In the genomic region with DNA sequence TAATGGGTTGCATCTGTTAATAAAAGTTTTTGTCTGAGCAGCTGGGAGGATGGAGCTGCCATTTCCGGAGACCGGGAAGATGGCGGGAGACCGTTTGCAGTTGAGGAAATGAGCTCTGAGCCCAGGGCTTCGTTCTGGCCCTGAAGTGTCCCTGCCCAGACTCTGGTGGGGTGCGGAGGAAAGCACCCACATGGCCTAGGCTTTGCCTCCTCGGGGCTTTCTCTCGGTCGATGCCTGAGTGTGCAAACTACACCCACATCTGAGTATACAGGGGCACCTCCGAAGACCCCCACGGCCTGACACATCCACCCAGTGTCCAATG, we compare ENCODE assay signal across 8 cellular contexts. TPM values are rescaled to one million over a fixed set of nuclear protein-coding genes. Genes with fewer than 3 reads are reported as not detected.
DNase-seq lines count a peak whose midpoint lies in the region; ATAC-seq, FAIRE-seq and TF ChIP-seq lines count a peak whose summit lies in the region.

No MANE protein-coding gene starts in this region.

- H3K27me3 ChIP-seq in K562 (ENCODE audit: control insufficient read depth in 2 of 2, insufficient read depth in 2 of 2, low read length in 2 of 2) (peaks cover 8 to 14% of the 10 kb centered on the region in 2 experiments; a peak in 4 of 5 replicates), mononuclear cell (ENCODE audit: insufficient read depth, low read length) (peaks cover 16% of the 10 kb centered on the region)

- H4K20me1 ChIP-seq in K562 (replicated peaks; ENCODE audit: control insufficient read depth, insufficient read depth, low read length) = peaks cover 2% of the 10 kb centered on the region; the same call in 1 of the 2 replicates

- H3K9me3 ChIP-seq in K562 (replicated peaks; ENCODE audit: control insufficient read depth, insufficient read depth, low read depth, low read length) (no peaks in the 10 kb centered on the region), mononuclear cell (ENCODE audit: low read depth, low read length) (no peaks in the 10 kb centered on the region)

- no peaks in the 10 kb centered on the region for H3K79me2 ChIP-seq in K562 (ENCODE audit: control insufficient read depth, insufficient read depth, low read length)

- H3K4me1 ChIP-seq in K562 (replicated peaks in 1 of 2; ENCODE audit: control insufficient read depth in 2 of 2, insufficient read depth in 2 of 2, low read length in 2 of 2) = peaks cover 11 to 26% of the 10 kb centered on the region in 2 experiments
- H3K4me1 ChIP-seq in mononuclear cell (ENCODE audit: insufficient read depth, low read length) = peaks cover 22% of the 10 kb centered on the region

- in situ Hi-C loops in K562 (cut with MboI) = loop anchor here (5.0 kb wide), 2 partner anchors 74 to 254 kb away; no protein-coding TSS in a partner anchor

- peak overlapping the region; percentile 63 for H3K27ac ChIP-seq in K562 (ENCODE audit: extremely low read depth, low read depth, low read length)

- no TSS peak for BruUV-seq in K562 (replicated peaks; lab: Mats Ljungman, UMichigan)

- TF ChIP-seq POLR2A in K562 (conservative IDR thresholded peaks at IDR 0.05) = no peak

- intact Hi-C loops in K562 (cut with micrococcal nuclease) = loop anchor here (5.0 kb wide), 1 partner anchor 34 kb away; no protein-coding TSS in a partner anchor

- H3K4me2 ChIP-seq in K562 (ENCODE audit: insufficient read depth, low read length) = peak overlapping the region; percentile 73

- DNase-seq in K562 (ENCODE audit: extremely low read depth in 1 of 4, low spot score in 3 of 4) (no peak), NCI-H1048 (lab: John Stamatoyannopoulos, UW) (no peak), NCI-H2029 treated with DMSO at 0.1 percent for 48 hours (lab: John Stamatoyannopoulos, UW) (no peak), KG1 (lab: John Stamatoyannopoulos, UW) (no peak)
- no peak for DNase-seq in central memory CD4-positive, alpha-beta T cell

- POLR2A ChIA-PET in K562 (lab: Yijun Ruan, JAX) = interaction anchor here (0.7 to 1.1 kb wide), 3 partner anchors 78 to 246 kb away, joined by 3 read pairs; no protein-coding TSS in a partner anchor

- no peaks in the 10 kb centered on the region for H3K36me3 ChIP-seq in K562 (ENCODE audit: control insufficient read depth, insufficient read depth, low read length)

- ATAC-seq in GM18907 (IDR thresholded peaks at IDR 0.05; ENCODE audit: unreplicated experiment) (peak; percentile 32), HG03066 (IDR thresholded peaks at IDR 0.05; ENCODE audit: low read depth, unreplicated experiment) (peak; percentile 18), K562 (peak; percentile 3; the same call in 2 of the 3 replicates)

- no peak for TF ChIP-seq RAD21 in K562 (CRISPR knock-in tag; conservative IDR thresholded peaks at IDR 0.05 in 1 of 2, IDR thresholded peaks at IDR 0.05 in 1 of 2)

- H2AFZ ChIP-seq in K562 (ENCODE audit: low read depth, low read length) = peak overlapping the region; percentile 83

- no peak for TF ChIP-seq CTCF in K562 (IDR thresholded peaks at IDR 0.05 in 2 of 3, conservative IDR thresholded peaks at IDR 0.05 in 1 of 3; ENCODE audit: insufficient read depth in 2 of 3, low read depth in 1 of 3, low read length in 3 of 3)

- H3K9ac ChIP-seq in K562 (ENCODE audit: insufficient read depth in 1 of 2, low read depth in 2 of 2, low read length in 2 of 2) = peak overlapping the region; percentile 70 to 90; a peak in 3 of 4 replicates

- H3K4me3 ChIP-seq in K562 (peak overlapping the region; percentile 33; the same call in 1 of the 2 replicates), mononuclear cell (ENCODE audit: low read length) (peak overlapping the region; percentile 52)

- H3K9me1 ChIP-seq in K562 (ENCODE audit: control insufficient read depth, insufficient read depth, low read length) = no peaks in the 10 kb centered on the region

- WGBS in K562 (ENCODE audit: insufficient coverage, low coverage, missing lambda C conversion rate) = 42% methylated on average over 11 of the region's 11 CpGs

- peak; percentile 55 for FAIRE-seq in K562 (lab: Jason Lieb, UNC)

- CTCF ChIA-PET in K562 (lab: Yijun Ruan, JAX; ENCODE audit: low intra/inter-chr PET ratio) = interaction anchor here (1.9 kb wide), 1 partner anchor 76 kb away, joined by 25 read pairs; no protein-coding TSS in a partner anchor

- no peak for TF ChIP-seq EP300 in K562 (IDR thresholded peaks at IDR 0.05; ENCODE audit: low read length)

RNA-seq across cellular contexts. Expression of a gene that starts 15.6 kb away (rescaled TPM):
- not detected in 2 replicates for total RNA-seq in K562 (2011; cell fraction: chromatin; rRNA removed; ENCODE audit: low replicate concordance)
- not detected in 2 replicates for total RNA-seq in K562 (2011; cell fraction: nucleolus; rRNA removed)
- total RNA-seq in K562 (2011; cell fraction: nucleoplasm; rRNA removed) = not detected in 2 replicates
- total RNA-seq in K562 (2014; rRNA removed) = not detected in 2 replicates
- total RNA-seq in K562 (2014; rRNA removed; fragmentation: Illumina TruSeq; extraction: Trizol) = not detected in 2 replicates
- not detected in 2 replicates for total RNA-seq in K562 (2015; rRNA removed; fragmentation: Illumina TruSeq; extraction: Trizol)
- not detected in 2 replicates for total RNA-seq in K562 (2021)
- polyA plus RNA-seq in K562 (2011; rRNA removed) = not detected in 2 replicates
- polyA plus RNA-seq in K562 (2011; cell fraction: cytosol; rRNA removed) = not detected in 2 replicates
- polyA plus RNA-seq in K562 (2011; cell fraction: nucleus; rRNA removed) = not detected in 2 replicates
- not detected in 2 replicates for polyA plus RNA-seq in K562 (2012)
- not detected in 2 replicates for polyA plus RNA-seq in K562 (2014; fragmentation: Illumina TruSeq; extraction: Trizol)
- not detected for polyA plus RNA-seq in K562 (2014; fragmentation: Nextera tagmentation; extraction: Ambion mirVana)
- not detected in 2 replicates for polyA plus RNA-seq in K562 (2014; rRNA removed)
- polyA minus RNA-seq in K562 (2011; rRNA and poly(A)+ RNA removed) = not detected in 2 replicates
- not detected in 2 replicates for polyA minus RNA-seq in K562 (2011; cell fraction: cytosol; rRNA and poly(A)+ RNA removed)
- polyA minus RNA-seq in K562 (2011; cell fraction: nucleus; rRNA and poly(A)+ RNA removed) = not detected in 2 replicates
- not detected for total RNA-seq in mononuclear cell

RNA-seq across cellular contexts. Expression of a gene that starts 44.6 kb away (rescaled TPM):
- total RNA-seq in K562 (2011; cell fraction: chromatin; rRNA removed; ENCODE audit: low replicate concordance) = 4.2 and 15.2 TPM in 2 replicates
- 11.3 and 15.2 TPM in 2 replicates for total RNA-seq in K562 (2011; cell fraction: nucleolus; rRNA removed)
- 7.3 TPM in 2 replicates for total RNA-seq in K562 (2011; cell fraction: nucleoplasm; rRNA removed)
- total RNA-seq in K562 (2014; rRNA removed) (3.6 and 4.2 TPM in 2 replicates), K562 (2014; rRNA removed; fragmentation: Illumina TruSeq; extraction: Trizol) (1.9 and 2.4 TPM in 2 replicates), K562 (2015; rRNA removed; fragmentation: Illumina TruSeq; extraction: Trizol) (4.6 and 6.0 TPM in 2 replicates), K562 (2021) (5.9 and 6.1 TPM in 2 replicates), mononuclear cell (0.10 TPM)
- polyA plus RNA-seq in K562 (2011; rRNA removed) (3.0 and 5.5 TPM in 2 replicates), K562 (2014; fragmentation: Illumina TruSeq; extraction: Trizol) (4.6 and 4.8 TPM in 2 replicates), K562 (2014; fragmentation: Nextera tagmentation; extraction: Ambion mirVana) (under 1 TPM; 0.75 to 0.88 TPM), K562 (2014; rRNA removed) (4.5 and 6.0 TPM in 2 replicates)
- 5.1 and 5.3 TPM in 2 replicates for polyA plus RNA-seq in K562 (2011; cell fraction: cytosol; rRNA removed)
- polyA plus RNA-seq in K562 (2011; cell fraction: nucleus; rRNA removed) = 13.5 and 15.3 TPM in 2 replicates
- polyA plus RNA-seq in K562 (2012) = 4.7 and 8.9 TPM in 2 replicates
- polyA minus RNA-seq in K562 (2011; rRNA and poly(A)+ RNA removed) = 1.4 and 1.6 TPM in 2 replicates
- 1.4 and 4.5 TPM in 2 replicates for polyA minus RNA-seq in K562 (2011; cell fraction: cytosol; rRNA and poly(A)+ RNA removed)
- 4.6 and 7.6 TPM in 2 replicates for polyA minus RNA-seq in K562 (2011; cell fraction: nucleus; rRNA and poly(A)+ RNA removed)

RNA-seq across cellular contexts. Expression of a gene that starts 44.6 kb away (rescaled TPM):
- 61.5 and 146 TPM in 2 replicates for total RNA-seq in K562 (2011; cell fraction: chromatin; rRNA removed; ENCODE audit: low replicate concordance)
- 72.1 and 79.4 TPM in 2 replicates for total RNA-seq in K562 (2011; cell fraction: nucleolus; rRNA removed)
- total RNA-seq in K562 (2011; cell fraction: nucleoplasm; rRNA removed) = 61.5 and 70.7 TPM in 2 replicates
- total RNA-seq in K562 (2014; rRNA removed) (17.9 and 18.8 TPM in 2 replicates), K562 (2014; rRNA removed; fragmentation: Illumina TruSeq; extraction: Trizol) (5.8 and 7.7 TPM in 2 replicates), K562 (2015; rRNA removed; fragmentation: Illumina TruSeq; extraction: Trizol) (12.0 and 12.9 TPM in 2 replicates), K562 (2021) (28.4 and 31.0 TPM in 2 replicates), mononuclear cell (8.2 TPM)
- polyA plus RNA-seq in K562 (2011; rRNA removed) (10.1 and 25.5 TPM in 2 replicates), K562 (2014; fragmentation: Illumina TruSeq; extraction: Trizol) (15.6 and 21.2 TPM in 2 replicates), K562 (2014; fragmentation: Nextera tagmentation; extraction: Ambion mirVana) (under 1 TPM; 0.32 to 0.42 TPM), K562 (2014; rRNA removed) (26.7 and 27.1 TPM in 2 replicates)
- 8.9 and 11.7 TPM in 2 replicates for polyA plus RNA-seq in K562 (2011; cell fraction: cytosol; rRNA removed)
- 67.6 and 73.2 TPM in 2 replicates for polyA plus RNA-seq in K562 (2011; cell fraction: nucleus; rRNA removed)
- polyA plus RNA-seq in K562 (2012) = 17.9 and 39.2 TPM in 2 replicates
- 8.3 and 8.9 TPM in 2 replicates for polyA minus RNA-seq in K562 (2011; rRNA and poly(A)+ RNA removed)
- polyA minus RNA-seq in K562 (2011; cell fraction: cytosol; rRNA and poly(A)+ RNA removed) = 9.0 and 11.1 TPM in 2 replicates
- 15.9 and 19.3 TPM in 2 replicates for polyA minus RNA-seq in K562 (2011; cell fraction: nucleus; rRNA and poly(A)+ RNA removed)
